8 cellular contexts compared by ENCODE assay signal in the genomic region with DNA sequence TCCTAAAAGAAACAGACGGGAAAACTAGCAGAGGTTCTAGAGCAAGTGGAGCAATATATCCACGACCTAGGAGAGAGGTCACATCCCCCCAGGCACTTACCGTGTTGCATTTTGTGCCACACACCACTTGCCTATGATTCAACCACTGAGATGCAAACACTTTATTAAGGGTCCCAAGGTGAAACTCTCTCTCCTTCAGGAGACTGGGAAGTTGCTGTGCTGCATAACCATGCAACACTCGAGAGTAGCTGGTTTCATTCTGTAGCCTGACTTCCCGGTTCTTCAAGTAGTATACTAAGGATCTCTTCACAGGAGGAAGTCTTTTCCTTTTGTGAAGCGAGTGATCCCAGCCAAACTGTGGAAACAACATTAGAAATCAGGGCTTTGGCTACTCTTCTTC. TPM values are rescaled to one million over a fixed set of nuclear protein-coding genes. Genes with fewer than 3 reads are reported as not detected.
DNase-seq lines count a peak whose midpoint lies in the region; ATAC-seq and TF ChIP-seq lines count a peak whose summit lies in the region.

No MANE protein-coding gene starts in this region.

- ATAC-seq in mucosa of descending colon (peak; percentile 17), HG02571 (IDR thresholded peaks at IDR 0.05; ENCODE audit: unreplicated experiment) (no peak), GM18519 (IDR thresholded peaks at IDR 0.05; ENCODE audit: low FRiP score, unreplicated experiment) (no peak)

- 0 out of 2 replicates have a peak overlapping the region, but pooled peaks have one; percentile 37 for H3K9ac ChIP-seq in HUES48 (ENCODE audit: low read depth, low read length)

- H3K4me3 ChIP-seq in HUES48 (ENCODE audit: low read depth, low read length) (peak overlapping the region; percentile 100), mucosa of descending colon (no peak overlapping the region)

- H3K4me1 ChIP-seq in HUES48 (ENCODE audit: control insufficient read depth, insufficient read depth, low read length), result peaks cover 17% of the 10 kb centered on the region
- peaks cover 28% of the 10 kb centered on the region for H3K4me1 ChIP-seq in mucosa of descending colon (ENCODE audit: low read depth)

- peaks cover 51% of the 10 kb centered on the region for H3K4me1 Mint-ChIP-seq in brain

- intact Hi-C loops in mucosa of descending colon (cut with DNase I, micrococcal nuclease), result no loop called here

- TF ChIP-seq CTCF in brain (conservative IDR thresholded peaks at IDR 0.05) (no peak), mucosa of descending colon (IDR thresholded peaks at IDR 0.05) (no peak)

- peak; percentile 24 to 39 for DNase-seq in AML-193 (lab: John Stamatoyannopoulos, UW)
- peak in 1 of 3 donors; percentile 24 for DNase-seq in mucosa of descending colon
- DNase-seq in stimulated activated CD4-positive, alpha-beta T cell treated with anti-CD3 and anti-CD28 coated beads, Interleukin-4, amount 100 ng/mL, for 1 hour, result no peak
- no peak for DNase-seq in amygdala (lab: John Stamatoyannopoulos, UW)

- H3K27ac ChIP-seq in HUES48 (ENCODE audit: low read depth, low read length), result no peak overlapping the region

- no peaks in the 10 kb centered on the region for H3K27me3 ChIP-seq in HUES48 (ENCODE audit: control insufficient read depth, insufficient read depth, low read length)

- H3K9me3 Mint-ChIP-seq in brain, result peaks cover 0 to 3% (median 0%) of the 10 kb centered on the region in 5 experiments

- peaks cover 37% of the 10 kb centered on the region for H3K36me3 Mint-ChIP-seq in brain

- peak overlapping the region; percentile 95 to 99 (median 97) for H3K27ac Mint-ChIP-seq in brain

- peak overlapping the region; percentile 96 to 99 (median 98) for H3K4me3 Mint-ChIP-seq in brain

- no peaks in the 10 kb centered on the region for H3K9me3 ChIP-seq in HUES48 (ENCODE audit: control insufficient read depth, insufficient read depth, low read length)
- H3K9me3 ChIP-seq in mucosa of descending colon, result no peaks in the 10 kb centered on the region

- H3K36me3 ChIP-seq in HUES48 (ENCODE audit: control insufficient read depth, insufficient read depth, low read length) (peaks cover 37% of the 10 kb centered on the region), mucosa of descending colon (ENCODE audit: low read depth) (no peaks in the 10 kb centered on the region)

- peaks cover 8% of the 10 kb centered on the region for H3K27me3 Mint-ChIP-seq in brain

RNA-seq across cellular contexts. Expression of a gene that starts 1.6 kb away (rescaled TPM):
- 98.5 TPM for polyA plus RNA-seq in brain (ENCODE audit: insufficient read depth, low read depth, low replicate concordance)
- total RNA-seq in mucosa of descending colon, result 10 to 100 TPM; 28.7 to 43.0 (median 34.0) TPM

RNA-seq across cellular contexts. Expression of a gene that starts 53.9 kb away (rescaled TPM):
- polyA plus RNA-seq in brain (ENCODE audit: insufficient read depth, low read depth, low replicate concordance), result 56.3 TPM
- 10 to 100 TPM; 33.7 to 53.1 (median 38.2) TPM for total RNA-seq in mucosa of descending colon

Comparison
In these comparisons a context has a peak if more than half of its experiments do, and no peak if none do; other contexts are left out.
1. DNase-seq: peak in AML-193 (2 of 2); none in stimulated activated CD4-positive, alpha-beta T cell treated with anti-CD3 and anti-CD28 coated beads, Interleukin-4, amount 100 ng/mL, for 1 hour (single experiment) and amygdala (0 of 56).